Comparison of ENCODE assay signal across 22 cellular contexts in the genomic region with DNA sequence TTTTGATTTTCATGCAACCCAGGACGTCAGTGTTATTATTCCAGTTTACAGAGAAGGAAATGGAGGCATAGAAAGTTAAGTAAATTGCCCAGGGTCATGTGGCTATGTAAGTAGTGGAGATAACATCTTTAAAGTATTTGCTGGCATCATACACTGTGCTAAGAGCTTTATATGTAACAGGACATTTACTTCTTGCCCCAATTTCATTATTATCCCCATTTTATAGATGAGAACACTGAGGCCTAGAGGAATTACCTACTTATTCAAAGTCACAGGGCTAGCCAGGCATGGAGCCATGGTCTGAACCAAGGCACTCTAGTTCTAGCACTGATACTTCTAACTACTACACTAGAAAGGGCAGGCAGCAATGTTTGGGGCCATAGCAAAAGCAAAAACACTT.
DNase-seq lines count a peak whose midpoint lies in the region; ATAC-seq, FAIRE-seq and TF ChIP-seq lines count a peak whose summit lies in the region.
"Had no signal": no experiment of that assay in that cellular context is flagged by ENCODE, and none has a peak within 500 bp of the region (broad histone marks: within the 10 kb centered on the region; RNA-seq: fewer than 3 reads in every experiment).

No MANE protein-coding gene starts in this region.

- H3K9me3 Mint-ChIP-seq in MCF 10A (ENCODE audit: unreplicated experiment) (no peaks in the 10 kb centered on the region), T-cell (no peaks in the 10 kb centered on the region)

- H3K27me3 ChIP-seq in mammary epithelial cell (ENCODE audit: insufficient read depth, low read length) (no peaks in the 10 kb centered on the region), K562 (ENCODE audit: control insufficient read depth in 2 of 2, insufficient read depth in 2 of 2, low read length in 2 of 2) (no peaks in the 10 kb centered on the region), thoracic aorta (replicated peaks; ENCODE audit: insufficient read depth) (no peaks in the 10 kb centered on the region)
- H3K27me3 ChIP-seq: BLaER1 treated with 17β-estradiol and CSF1 and Interleukin-3, amounts not matched to agents 10 nM and 100 nM had no signal

- H3K36me3 ChIP-seq in mammary epithelial cell (ENCODE audit: insufficient read depth, low read length) (no peaks in the 10 kb centered on the region), K562 (ENCODE audit: control insufficient read depth, insufficient read depth, low read length) (no peaks in the 10 kb centered on the region), thoracic aorta (no peaks in the 10 kb centered on the region)
- H3K36me3 ChIP-seq: BLaER1 treated with 17β-estradiol and CSF1 and Interleukin-3, amounts not matched to agents 10 nM and 100 nM; HAP-1 had no signal

- H3K79me2 ChIP-seq in mammary epithelial cell (ENCODE audit: insufficient read depth, low read length) (no peaks in the 10 kb centered on the region), K562 (ENCODE audit: control insufficient read depth, insufficient read depth, low read length) (no peaks in the 10 kb centered on the region)

- H3K4me2 ChIP-seq in mammary epithelial cell (ENCODE audit: insufficient read depth, low read depth, low read length) (no peak overlapping the region), K562 (ENCODE audit: insufficient read depth, low read length) (no peak overlapping the region)
- H3K4me2 ChIP-seq: BLaER1 treated with 17β-estradiol and CSF1 and Interleukin-3, amounts not matched to agents 10 nM and 100 nM had no signal

- no peak for TF ChIP-seq RAD21 in K562 (CRISPR knock-in tag; conservative IDR thresholded peaks at IDR 0.05 in 1 of 2, IDR thresholded peaks at IDR 0.05 in 1 of 2)

- H3K4me3 ChIP-seq in mammary epithelial cell (replicated peaks in 1 of 3; ENCODE audit: insufficient read depth in 1 of 3, low read depth in 2 of 3, low read length in 3 of 3) (no peak overlapping the region), K562 (no peak overlapping the region), thoracic aorta (no peak overlapping the region)
- H3K4me3 ChIP-seq: BLaER1 treated with 17β-estradiol and CSF1 and Interleukin-3, amounts not matched to agents 10 nM and 100 nM; GM23248; HAP-1 had no signal

- H3K4me3 Mint-ChIP-seq in MCF 10A (ENCODE audit: unreplicated experiment), result no peak overlapping the region
- no peak overlapping the region for H3K4me3 Mint-ChIP-seq in T-cell
- H3K4me3 Mint-ChIP-seq: B cell; CD4-positive, CD25-positive, alpha-beta regulatory T cell; CD8-positive, alpha-beta memory T cell had no signal

- no peaks in the 10 kb centered on the region for H4K20me1 ChIP-seq in mammary epithelial cell (ENCODE audit: insufficient read depth, low read length)
- H4K20me1 ChIP-seq in K562 (replicated peaks; ENCODE audit: control insufficient read depth, insufficient read depth, low read length), result no peaks in the 10 kb centered on the region
- H4K20me1 ChIP-seq: BLaER1 treated with 17β-estradiol and CSF1 and Interleukin-3, amounts not matched to agents 10 nM and 100 nM had no signal

- DNase-seq in MCF 10A (ENCODE audit: unreplicated experiment), result no peak
- DNase-seq in mammary epithelial cell, result no peak
- DNase-seq in K562 (ENCODE audit: extremely low read depth in 1 of 4, low spot score in 3 of 4), result no peak
- DNase-seq in thoracic aorta (ENCODE audit: low spot score), result no peak
- DNase-seq in T-cell, result no peak
- no peak for DNase-seq in NCI-H1092 (lab: John Stamatoyannopoulos, UW)
- DNase-seq in mucosa of gallbladder (ENCODE audit: low spot score), result no peak
- DNase-seq: 8988T; CD4-positive, CD25-positive, alpha-beta regulatory T cell; CD8-positive, alpha-beta memory T cell; COR-L47; DMS 273 treated with DMSO at 0.1 percent for 48 hours; DMS53; DND-41; EL; GM23248 had no signal

- CTCF ChIA-PET in MCF 10A (lab: Yijun Ruan, JAX) (no interaction called here), mammary epithelial cell (lab: Charles Lee; ENCODE audit: low non-redundant PET) (no interaction called here), K562 (lab: Yijun Ruan, JAX; ENCODE audit: low intra/inter-chr PET ratio) (no interaction called here), T-cell (lab: Charles Lee) (no interaction called here)

- no peak for TF ChIP-seq CTCF in MCF 10A (IDR thresholded peaks at IDR 0.05; ENCODE audit: unreplicated experiment)
- TF ChIP-seq CTCF in mammary epithelial cell (conservative IDR thresholded peaks at IDR 0.05 in 1 of 2, IDR thresholded peaks at IDR 0.05 in 1 of 2; ENCODE audit: extremely low read depth in 1 of 2, insufficient read depth in 1 of 2, low read depth in 1 of 2, low read length in 2 of 2), result no peak
- no peak for TF ChIP-seq CTCF in C4-2B (conservative IDR thresholded peaks at IDR 0.05)
- no peak for TF ChIP-seq CTCF in K562 (IDR thresholded peaks at IDR 0.05 in 2 of 3, conservative IDR thresholded peaks at IDR 0.05 in 1 of 3; ENCODE audit: insufficient read depth in 2 of 3, low read depth in 1 of 3, low read length in 3 of 3)
- TF ChIP-seq CTCF in thoracic aorta (IDR thresholded peaks at IDR 0.05), result no peak

- H3K4me1 Mint-ChIP-seq in MCF 10A (ENCODE audit: insufficient read depth, unreplicated experiment), result peaks cover 22% of the 10 kb centered on the region
- no peaks in the 10 kb centered on the region for H3K4me1 Mint-ChIP-seq in T-cell
- H3K4me1 Mint-ChIP-seq: B cell; CD4-positive, CD25-positive, alpha-beta regulatory T cell; CD8-positive, alpha-beta memory T cell had no signal

- BruUV-seq in MCF 10A (replicated peaks; lab: Mats Ljungman, UMichigan) (no TSS peak), mammary epithelial cell (replicated peaks; lab: Mats Ljungman, UMichigan) (no TSS peak), K562 (replicated peaks; lab: Mats Ljungman, UMichigan) (no TSS peak)

- intact Hi-C loops in MCF 10A (cut with micrococcal nuclease) (no loop called here), mammary epithelial cell (cut with micrococcal nuclease) (no loop called here), K562 (cut with micrococcal nuclease) (no loop called here)

- H2AFZ ChIP-seq in mammary epithelial cell (ENCODE audit: low read depth, low read length) (no peak overlapping the region), K562 (ENCODE audit: low read depth, low read length) (no peak overlapping the region)

- TF ChIP-seq EP300 in K562 (IDR thresholded peaks at IDR 0.05; ENCODE audit: low read length), result no peak

- dilution Hi-C loops in mammary epithelial cell (cut with HindIII; ENCODE audit: low sequenced_read_pairs), result no loop called here

- no peaks in the 10 kb centered on the region for H3K9me1 ChIP-seq in K562 (ENCODE audit: control insufficient read depth, insufficient read depth, low read length)

- H3K27me3 Mint-ChIP-seq in MCF 10A (ENCODE audit: insufficient read depth, unreplicated experiment), result no peaks in the 10 kb centered on the region
- no peaks in the 10 kb centered on the region for H3K27me3 Mint-ChIP-seq in T-cell
- H3K27me3 Mint-ChIP-seq: B cell; CD4-positive, CD25-positive, alpha-beta regulatory T cell; CD8-positive, alpha-beta memory T cell had no signal

- POLR2A ChIA-PET in MCF 10A (lab: Yijun Ruan, JAX) (no interaction called here), K562 (lab: Yijun Ruan, JAX) (no interaction called here), T-cell (lab: Charles Lee) (no interaction called here)

- no peak for ATAC-seq in K562
- ATAC-seq in thoracic aorta (ENCODE audit: insufficient number of reproducible peaks, low FRiP score, low read depth), result no peak
- no peak for ATAC-seq in T-cell (replicated peaks in 1 of 4)

- peaks cover 16% of the 10 kb centered on the region for H3K4me1 ChIP-seq in mammary epithelial cell (ENCODE audit: insufficient read depth, low read length)
- H3K4me1 ChIP-seq in K562 (replicated peaks in 1 of 2; ENCODE audit: control insufficient read depth in 2 of 2, insufficient read depth in 2 of 2, low read length in 2 of 2), result no peaks in the 10 kb centered on the region
- H3K4me1 ChIP-seq in thoracic aorta (ENCODE audit: control insufficient read depth in 1 of 2, low read depth in 2 of 2), result peaks cover 13 to 34% of the 10 kb centered on the region in 2 donors
- H3K4me1 ChIP-seq: BLaER1 treated with 17β-estradiol and CSF1 and Interleukin-3, amounts not matched to agents 10 nM and 100 nM; HAP-1 had no signal

- in situ Hi-C loops in mammary epithelial cell (cut with MboI; ENCODE audit: low sequenced_read_pairs in 2 of 2) (no loop called here), K562 (cut with MboI) (no loop called here)

- H3K36me3 Mint-ChIP-seq in MCF 10A (ENCODE audit: insufficient read depth, unreplicated experiment) (no peaks in the 10 kb centered on the region), T-cell (no peaks in the 10 kb centered on the region)
- H3K36me3 Mint-ChIP-seq: CD4-positive, CD25-positive, alpha-beta regulatory T cell had no signal

- H3K27ac Mint-ChIP-seq in MCF 10A (ENCODE audit: low read depth, unreplicated experiment) (peak overlapping the region; percentile 96), T-cell (no peak overlapping the region)
- H3K27ac Mint-ChIP-seq: B cell; CD4-positive, CD25-positive, alpha-beta regulatory T cell; CD8-positive, alpha-beta memory T cell had no signal

- no peak for TF ChIP-seq POLR2A in K562 (conservative IDR thresholded peaks at IDR 0.05)

- H3K9me3 ChIP-seq in mammary epithelial cell (replicated peaks; ENCODE audit: insufficient read depth, low read length) (no peaks in the 10 kb centered on the region), K562 (replicated peaks; ENCODE audit: control insufficient read depth, insufficient read depth, low read depth, low read length) (no peaks in the 10 kb centered on the region), thoracic aorta (no peaks in the 10 kb centered on the region)
- H3K9me3 ChIP-seq: HAP-1 had no signal

- H3K27ac ChIP-seq in mammary epithelial cell (ENCODE audit: insufficient read depth, low read depth, low read length) (no peak overlapping the region), C4-2B (peak overlapping the region; percentile 33; the same call in 1 of the 2 replicates), K562 (ENCODE audit: extremely low read depth, low read depth, low read length) (no peak overlapping the region), thoracic aorta (peak overlapping the region; percentile 94 to 95)
- H3K27ac ChIP-seq: BLaER1 treated with 17β-estradiol and CSF1 and Interleukin-3, amounts not matched to agents 10 nM and 100 nM had no signal

- no peak for FAIRE-seq in K562 (lab: Jason Lieb, UNC)
- FAIRE-seq: GM12891, GM19239 had no signal

- H3K9ac ChIP-seq in mammary epithelial cell (ENCODE audit: insufficient read depth, low read length) (no peak overlapping the region), K562 (ENCODE audit: insufficient read depth in 1 of 2, low read depth in 2 of 2, low read length in 2 of 2) (no peak overlapping the region)
- H3K9ac ChIP-seq: BLaER1 treated with 17β-estradiol and CSF1 and Interleukin-3, amounts not matched to agents 10 nM and 100 nM; GM23248 had no signal

- 93% methylated on average over 1 of the region's 1 CpG for whole genome bisulfite sequencing in mammary epithelial cell (ENCODE audit: low coverage, missing lambda C conversion rate)
- 12% methylated on average over 1 of the region's 1 CpG for WGBS in K562 (ENCODE audit: insufficient coverage, low coverage, missing lambda C conversion rate)

TF ChIP-seq in K562, 482 proteins besides CTCF, POLR2A, EP300 and RAD21 (continues in another document):
- TF ChIP-seq IRF2 (CRISPR knock-in tag; IDR thresholded peaks at IDR 0.05) (no peak), L3MBTL2 (IDR thresholded peaks at IDR 0.05) (no peak), PRMT5 (CRISPR knock-in tag; IDR thresholded peaks at IDR 0.05) (no peak), KDM1A (IDR thresholded peaks at IDR 0.05) (peak; percentile 22 to 34; a peak in 1 of 4 replicates)

Comparison
In these comparisons a context has a peak if more than half of its experiments do, and no peak if none do; other contexts are left out.
1. H3K27ac ChIP-seq: peak in C4-2B (single experiment) and thoracic aorta (2 of 2); none in mammary epithelial cell (single experiment) and K562 (single experiment).